ENCODE assay signal across 26 cellular contexts in the genomic region with DNA sequence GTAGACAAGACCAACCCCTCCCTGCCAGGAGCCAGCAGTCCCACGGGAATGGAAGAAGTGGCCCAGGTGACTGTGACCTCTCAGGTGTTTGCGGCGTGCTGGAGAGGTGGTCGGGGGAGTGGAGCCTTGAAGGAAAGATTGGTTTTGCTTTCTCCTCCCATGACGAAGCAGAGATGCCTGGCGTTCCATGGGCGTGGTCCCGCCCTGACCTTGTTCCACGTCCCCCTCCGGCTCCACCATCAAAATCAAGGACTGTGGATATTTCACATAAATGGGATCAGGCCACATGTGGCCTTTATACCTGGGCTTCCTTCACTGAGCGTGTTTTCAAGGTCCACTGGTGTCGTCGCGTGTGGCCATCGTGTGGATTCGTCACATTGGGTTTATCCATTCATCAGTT.
"Had no signal": no experiment of that assay in that cellular context is flagged by ENCODE, and none has a peak within 500 bp of the region (broad histone marks: within the 10 kb centered on the region; RNA-seq: fewer than 3 reads in every experiment).

No MANE protein-coding gene starts in this region.

- H3K4me3 Mint-ChIP-seq: mesothelial cell of epicardium; natural killer cell treated with Interleukin-12 subunit alpha and Interleukin-12 subunit beta and Interleukin-15 and Interleukin-18, amount 100 ng/mL, for 72 hours; neural progenitor cell; stimulated activated naive B cell treated with anti-CD40 and anti-IgM and Interleukin-4, amounts not matched to agents 10 μg/mL and 1 μg/mL and 100 μg/mL, for 72 hours had no signal

- H2AFZ ChIP-seq: neural progenitor cell had no signal

- DNase-seq: colonic mucosa; dorsolateral prefrontal cortex; effector CD8-positive, alpha-beta T cell; gastrocnemius medialis; heart right ventricle; hypothalamus; nucleus accumbens; ovary; sigmoid colon; stimulated activated CD4-positive, alpha-beta T cell treated with anti-CD3 and anti-CD28 coated beads, Interleukin-2, amount 100 ng/mL, for 24 hours; stimulated activated CD4-positive, alpha-beta T cell treated with anti-CD3 and anti-CD28 coated beads, Interleukin-4, amount 100 ng/mL, for 4 hours; stimulated activated naive B cell treated with anti-CD40 and anti-IgM and Interleukin-4, amounts not matched to agents 10 μg/mL and 1 μg/mL and 100 μg/mL, for 72 hours; stomach; substantia nigra; transverse colon had no signal

- H3K4me1 ChIP-seq: colonic mucosa had no signal

- H3K4me2 ChIP-seq: neural progenitor cell had no signal

- H3K36me3 ChIP-seq: colonic mucosa, esophagus muscularis mucosa, gastrocnemius medialis, heart right ventricle, neural progenitor cell, ovary, right atrium auricular region, sigmoid colon, stomach, thoracic aorta, transverse colon had no signal

- H3K27ac Mint-ChIP-seq: mesothelial cell of epicardium; natural killer cell treated with Interleukin-12 subunit alpha and Interleukin-12 subunit beta and Interleukin-15 and Interleukin-18, amount 100 ng/mL, for 72 hours; neural progenitor cell; stimulated activated naive B cell treated with anti-CD40 and anti-IgM and Interleukin-4, amounts not matched to agents 10 μg/mL and 1 μg/mL and 100 μg/mL, for 72 hours had no signal

- H3K9me3 Mint-ChIP-seq: mesothelial cell of epicardium; natural killer cell treated with Interleukin-12 subunit alpha and Interleukin-12 subunit beta and Interleukin-15 and Interleukin-18, amount 100 ng/mL, for 72 hours; neural progenitor cell; stimulated activated naive B cell treated with anti-CD40 and anti-IgM and Interleukin-4, amounts not matched to agents 10 μg/mL and 1 μg/mL and 100 μg/mL, for 72 hours had no signal

- H3K27ac ChIP-seq: colonic mucosa, dorsolateral prefrontal cortex, epithelial cell of prostate, esophagus muscularis mucosa, gastrocnemius medialis, heart right ventricle, neural progenitor cell, ovary, right atrium auricular region, sigmoid colon, skin epidermis, stomach, thoracic aorta, transverse colon had no signal

- H3K9me3 ChIP-seq: colonic mucosa, esophagus muscularis mucosa, gastrocnemius medialis, heart right ventricle, ovary, right atrium auricular region, sigmoid colon, stomach, thoracic aorta, transverse colon had no signal

- FAIRE-seq: endometrium, islet of Langerhans had no signal

- H3K27me3 ChIP-seq: colonic mucosa, esophagus muscularis mucosa, ovary, right atrium auricular region had no signal

- ATAC-seq: gastrocnemius medialis; heart right ventricle; left lobe of liver; natural killer cell treated with Interleukin-12 subunit alpha and Interleukin-12 subunit beta and Interleukin-15 and Interleukin-18, amount 100 ng/mL, for 72 hours; stimulated activated naive B cell treated with anti-CD40 and anti-IgM and Interleukin-4, amounts not matched to agents 10 μg/mL and 1 μg/mL and 100 μg/mL, for 72 hours had no signal

- H3K36me3 Mint-ChIP-seq: mesothelial cell of epicardium; natural killer cell treated with Interleukin-12 subunit alpha and Interleukin-12 subunit beta and Interleukin-15 and Interleukin-18, amount 100 ng/mL, for 72 hours; neural progenitor cell; stimulated activated naive B cell treated with anti-CD40 and anti-IgM and Interleukin-4, amounts not matched to agents 10 μg/mL and 1 μg/mL and 100 μg/mL, for 72 hours had no signal

- H3K9ac ChIP-seq: neural progenitor cell had no signal

- H3K4me3 ChIP-seq: colonic mucosa, dorsolateral prefrontal cortex, esophagus muscularis mucosa, gastrocnemius medialis, heart right ventricle, neural progenitor cell, ovary, right atrium auricular region, sigmoid colon, skin epidermis, stomach, thoracic aorta, transverse colon had no signal
